ENCODE assay signal across 8 cellular contexts in genomic region chrX:68693481-68694410, GRCh38. TPM values are rescaled to one million over a fixed set of nuclear protein-coding genes. Genes with fewer than 3 reads are reported as not detected.
DNase-seq lines count a peak whose midpoint lies in the region; ATAC-seq, FAIRE-seq and TF ChIP-seq lines count a peak whose summit lies in the region.

No MANE protein-coding gene starts in this region.

- H4K91ac ChIP-seq in H1 (replicated peaks; ENCODE audit: insufficient read length, low read length) = no peak overlapping the region

- no peak overlapping the region for H3K18ac ChIP-seq in H1 (ENCODE audit: extremely low read depth, low read length)

- H3K23me2 ChIP-seq in H1 (ENCODE audit: low read depth, low read length) = no peaks in the 10 kb centered on the region; the same call in 1 of the 2 replicates

- H3K14ac ChIP-seq in H1 (ENCODE audit: insufficient read length) = no peak overlapping the region

- no peak for FAIRE-seq in H1 (lab: Jason Lieb, UNC)

- CTCF ChIA-PET in H1 (lab: Charles Lee; ENCODE audit: partially characterized antibody) = interaction anchor here (0.8 to 1.7 kb wide), 5 partner anchors 8 to 181 kb away, joined by 3 read pairs; no protein-coding TSS in a partner anchor

- WGBS in H1 (ENCODE audit: extremely low coverage in 1 of 2, insufficient coverage in 1 of 2, insufficient read length in 1 of 2, insufficient replicate concordance in 2 of 2, low coverage in 1 of 2, low lambda C conversion rate in 2 of 2, missing lambda C conversion rate in 1 of 2), 2 experiments = 7% methylated on average over 18 of the region's 81 CpGs; no CpG with 5 or more reads in 1 of the 2 experiments
- 2 to 41% (median 8%) methylated on average over 6 to 74 of the region's 81 CpGs for WGBS in stomach, 5 donors

- H3K4ac ChIP-seq in H1 (replicated peaks; ENCODE audit: insufficient read length, low read depth, low read length) = no peak overlapping the region

- no peaks in the 10 kb centered on the region for H3K36me3 Mint-ChIP-seq in HFFc6 (ENCODE audit: low read depth)

- peak overlapping the region in 1 of 4 experiments; percentile 59; a peak in 2 of 7 replicates for H3K9ac ChIP-seq in H1 (replicated peaks in 1 of 4; ENCODE audit: extremely low read depth in 1 of 4, low read depth in 3 of 4, low read length in 3 of 4)

- TF ChIP-seq EP300 in H1 (IDR thresholded peaks at IDR 0.05; ENCODE audit: borderline replicate concordance in 1 of 2, low read depth in 2 of 2, low read length in 2 of 2) = no peak
- no peak for TF ChIP-seq EP300 in stomach (IDR thresholded peaks at IDR 0.05)

- H3K9me3 ChIP-seq in H1 (ENCODE audit: insufficient read depth in 2 of 2, low read depth in 1 of 2, low read length in 1 of 2) (no peaks in the 10 kb centered on the region), lower lobe of right lung (no peaks in the 10 kb centered on the region), stomach (no peaks in the 10 kb centered on the region)

- H3K56ac ChIP-seq in H1 (replicated peaks; ENCODE audit: insufficient read length, low read depth, low read length) = no peak overlapping the region

- no peak for TF ChIP-seq CTCF in HFFc6 (IDR thresholded peaks at IDR 0.05)
- no peak for TF ChIP-seq CTCF in H1 (IDR thresholded peaks at IDR 0.05; ENCODE audit: control extremely low read depth in 1 of 3, insufficient read depth in 1 of 3, low read depth in 1 of 3, low read length in 3 of 3)
- TF ChIP-seq CTCF in lower lobe of right lung (IDR thresholded peaks at IDR 0.05) = no peak
- TF ChIP-seq CTCF in stomach (IDR thresholded peaks at IDR 0.05) = no peak

- H4K5ac ChIP-seq in H1 (ENCODE audit: insufficient read length, low read depth, low read length) = no peak overlapping the region

- peaks cover 59% of the 10 kb centered on the region for H3K4me1 Mint-ChIP-seq in HFFc6 (ENCODE audit: low read depth)

- H3K27me3 ChIP-seq in H1 (replicated peaks in 1 of 4; ENCODE audit: control insufficient read depth in 3 of 4, extremely low read depth in 1 of 4, insufficient read depth in 3 of 4, low read length in 3 of 4) (peaks cover 0 to 6% (median 3%) of the 10 kb centered on the region in 4 experiments; a peak in 3 of 7 replicates), lower lobe of right lung (ENCODE audit: low read depth) (no peaks in the 10 kb centered on the region), stomach (peaks cover 0 to 15% (median 0%) of the 10 kb centered on the region in 3 donors)

- H3K27ac ChIP-seq in H1 (ENCODE audit: low read depth, low read length) (no peak overlapping the region), lower lobe of right lung (peak overlapping the region; percentile 83), stomach (peak overlapping the region; percentile 41 to 78 (median 70))

- H3K4me3 Mint-ChIP-seq in HFFc6 = peak overlapping the region; percentile 85

- H3K4me1 ChIP-seq in H1 (replicated peaks in 1 of 4; ENCODE audit: control insufficient read depth in 3 of 4, insufficient read depth in 4 of 4, low read length in 3 of 4) = peaks cover 1 to 4% (median 3%) of the 10 kb centered on the region in 4 experiments
- no peaks in the 10 kb centered on the region for H3K4me1 ChIP-seq in lower lobe of right lung
- peaks cover 0 to 10% (median 3%) of the 10 kb centered on the region in 4 donors for H3K4me1 ChIP-seq in stomach

- no peaks in the 10 kb centered on the region for H3K79me2 ChIP-seq in H1 (ENCODE audit: control insufficient read depth in 1 of 2, insufficient read depth in 2 of 2, low read length in 2 of 2)

- H2AFZ ChIP-seq in H1 (ENCODE audit: low read length) = no peak overlapping the region

- no peak overlapping the region for H4K8ac ChIP-seq in H1 (ENCODE audit: extremely low read depth, insufficient read depth, low read length)

- H2BK5ac ChIP-seq in H1 (ENCODE audit: low read depth, low read length) = no peak overlapping the region

- H3K4me3 ChIP-seq in H1 (ENCODE audit: extremely low read depth in 1 of 4, insufficient read depth in 2 of 4, low read depth in 3 of 4, low read length in 4 of 4) (peak overlapping the region; percentile 40 to 70 (median 46)), lower lobe of right lung (peak overlapping the region; percentile 63), stomach (peak overlapping the region; percentile 50 to 57 (median 54))

- no peaks in the 10 kb centered on the region for H3K9me3 Mint-ChIP-seq in HFFc6

- peak overlapping the region; percentile 61 to 71 for H3K4me2 ChIP-seq in H1 (ENCODE audit: insufficient read depth in 1 of 2, low read depth in 2 of 2, low read length in 2 of 2)

- POLR2A ChIA-PET in H1 (lab: Charles Lee; ENCODE audit: partially characterized antibody) = interaction anchor here (0.7 to 1.2 kb wide), 3 partner anchors 11 to 182 kb away, joined by 3 to 4 read pairs (median 3); no protein-coding TSS in a partner anchor

- no peak overlapping the region for H3K23ac ChIP-seq in H1 (ENCODE audit: insufficient read length)

- no peak overlapping the region for H2BK120ac ChIP-seq in H1 (replicated peaks; ENCODE audit: low read depth, low read length)

- H3K27ac Mint-ChIP-seq in HFFc6 = peak overlapping the region; percentile 65

- TF ChIP-seq RAD21 in H1 (IDR thresholded peaks at IDR 0.05 in 1 of 2, conservative IDR thresholded peaks at IDR 0.05 in 1 of 2; ENCODE audit: low read depth in 2 of 2, low read length in 2 of 2) = no peak

- ATAC-seq in SK-N-SH treated with all-trans-retinoic acid at 6 μM for 48 hours (peak; percentile 85), lower lobe of right lung (peak; percentile 88 to 92), HG03457 (IDR thresholded peaks at IDR 0.05; ENCODE audit: unreplicated experiment) (no peak)

- peak; percentile 1 for DNase-seq in DMS79 treated with DMSO at 0.1 percent for 48 hours (lab: John Stamatoyannopoulos, UW)
- DNase-seq in HFFc6 = peak; percentile 28
- peak in 1 of 2 experiments; percentile 71 for DNase-seq in H1 (ENCODE audit: low read depth in 1 of 2, low spot score in 2 of 2)
- DNase-seq in lower lobe of right lung = peak; percentile 85
- peak; percentile 56 for DNase-seq in stomach
- DNase-seq in NCI-H1930 (lab: John Stamatoyannopoulos, UW) = no peak

- intact Hi-C loops in lower lobe of right lung (cut with DNase I) (no loop called here), stomach (cut with DNase I; ENCODE audit: low total_unique reads) (no loop called here)

- no peak overlapping the region for H2BK20ac ChIP-seq in H1 (ENCODE audit: low read length)

- no peaks in the 10 kb centered on the region for H3K79me1 ChIP-seq in H1 (ENCODE audit: low read depth, low read length)

- H3K27me3 Mint-ChIP-seq in HFFc6 (ENCODE audit: insufficient read depth) = peaks cover 4% of the 10 kb centered on the region; the same call in 1 of the 2 replicates

- H2BK12ac ChIP-seq in H1 (ENCODE audit: low read depth, low read length) = no peak overlapping the region

- TF ChIP-seq POLR2A in H1 (IDR thresholded peaks at IDR 0.05; ENCODE audit: control extremely low read depth in 1 of 2, low read depth in 2 of 2, low read length in 2 of 2) (0 out of 3 replicates have a peak, but pooled peaks of 1 of the 2 experiments have one; percentile 34), stomach (IDR thresholded peaks at IDR 0.05) (no peak)

- H4K20me1 ChIP-seq in H1 (replicated peaks in 1 of 2; ENCODE audit: control insufficient read depth in 1 of 2, insufficient read depth in 2 of 2, low read length in 2 of 2) = no peaks in the 10 kb centered on the region

- no peak overlapping the region for H2BK15ac ChIP-seq in H1 (ENCODE audit: low read length)

- no peak overlapping the region for H2AK5ac ChIP-seq in H1 (ENCODE audit: low read depth, low read length)

- H3K36me3 ChIP-seq in H1 (ENCODE audit: control insufficient read depth in 2 of 4, insufficient read depth in 4 of 4, low read length in 3 of 4) (no peaks in the 10 kb centered on the region), lower lobe of right lung (no peaks in the 10 kb centered on the region), stomach (no peaks in the 10 kb centered on the region)

TF ChIP-seq in H1, 55 proteins besides CTCF, POLR2A, EP300 and RAD21:
- TF ChIP-seq KDM4A (IDR thresholded peaks at IDR 0.05; ENCODE audit: low read depth, low read length, severe bottlenecking) (peak; percentile 67), JUN (IDR thresholded peaks at IDR 0.05; ENCODE audit: low read depth, low read length) (no peak), E2F6 (IDR thresholded peaks at IDR 0.05) (0 out of 2 replicates have a peak, but pooled peaks have one; percentile 15), ASH2L (IDR thresholded peaks at IDR 0.05; ENCODE audit: low read length) (peak; percentile 44), TAF1 (IDR thresholded peaks at IDR 0.05; ENCODE audit: low read depth, low read length) (peak; percentile 59; the same call in 1 of the 2 replicates), TBP (IDR thresholded peaks at IDR 0.05; ENCODE audit: low read depth, low read length) (peak; percentile 23; the same call in 1 of the 2 replicates), RFX5 (IDR thresholded peaks at IDR 0.05; ENCODE audit: borderline replicate concordance, low read depth, low read length) (no peak), SIN3A (conservative IDR thresholded peaks at IDR 0.05 in 1 of 2, IDR thresholded peaks at IDR 0.05 in 1 of 2; ENCODE audit: low read depth in 1 of 2, low read length in 2 of 2) (0 out of 4 replicates have a peak, but pooled peaks of 1 of the 2 experiments have one; percentile 20)
TF ChIP-seq in H1: peak in this region for 6.

RNA-seq across cellular contexts. Expression of gene STARD8, which starts 46.3 kb away (rescaled TPM):
- 1 to 10 TPM; 1.9 to 3.6 (median 3.0) TPM for total RNA-seq in HFFc6 (2021; fragmentation: NEBNext Ultra II Directional; extraction: Animal tissue kit (Norgen Biotek cat#: 25700))
- 3.0 and 3.8 TPM in 2 replicates for total RNA-seq in H1 (2021; fragmentation: NEBNext Ultra II Directional; extraction: Animal tissue kit (Norgen Biotek cat#: 25700))
- polyA plus RNA-seq in H1 (2011; rRNA removed) (1.8 and 2.8 TPM in 2 replicates), stomach (1 to 10 TPM in 2 of 3 donors, under 1 TPM in 1; 0.93 to 2.3 (median 1.7) TPM)
- polyA plus RNA-seq in H1 (2011; cell fraction: cytosol; rRNA removed) = 2.4 TPM
- polyA plus RNA-seq in H1 (2011; cell fraction: nucleus; rRNA removed) = 4.4 TPM
- 1.5 to 2.0 TPM (median 1.7 TPM) in 4 replicates for polyA plus RNA-seq in H1 (2012, experiment 1 of 2)
- 1.8 TPM for polyA plus RNA-seq in H1 (2012, experiment 2 of 2)
- polyA plus RNA-seq in H1 (2013, experiment 1 of 2) = 2.2 TPM
- 2.2 TPM for polyA plus RNA-seq in H1 (2013, experiment 2 of 2)
- 2.3 and 3.0 TPM in 2 replicates for polyA minus RNA-seq in H1 (2011; rRNA and poly(A)+ RNA removed)
- polyA minus RNA-seq in H1 (2011; cell fraction: cytosol; rRNA and poly(A)+ RNA removed) = 2.6 TPM
- polyA minus RNA-seq in H1 (2011; cell fraction: nucleus; rRNA and poly(A)+ RNA removed) = 2.9 TPM
- total RNA-seq in lower lobe of right lung (36.5 TPM), stomach (1 to 10 TPM; 1.8 to 7.4 (median 4.9) TPM)

Comparison
In these comparisons a context has a peak if more than half of its experiments do, and no peak if none do; other contexts are left out.
1. DNase-seq: peak in DMS79 treated with DMSO at 0.1 percent for 48 hours (single experiment), HFFc6 (single experiment), lower lobe of right lung (single experiment) and stomach (single experiment); none in NCI-H1930 (0 of 2).
2. Peak in every context shown above with its lines, with median percentiles within 50 percentile points of each other: H3K4me3 ChIP-seq.